Comparison of ENCODE assay signal across 9 cellular contexts in genomic region chr10:30553018-30553624, GRCh38.
DNase-seq lines count a peak whose midpoint lies in the region; ATAC-seq lines count a peak whose summit lies in the region.
"Had no signal": no experiment of that assay in that cellular context is flagged by ENCODE, and none has a peak within 500 bp of the region (broad histone marks: within the 10 kb centered on the region; RNA-seq: fewer than 3 reads in every experiment).

No MANE protein-coding gene starts in this region.

- H3K27me3 ChIP-seq in esophagus (ENCODE audit: control insufficient read depth in 1 of 2, insufficient read depth in 2 of 2, low read length in 2 of 2), result no peaks in the 10 kb centered on the region
- no peaks in the 10 kb centered on the region for H3K27me3 ChIP-seq in muscle layer of duodenum (ENCODE audit: low read depth, low read length)

- H3K36me3 ChIP-seq in esophagus (ENCODE audit: control insufficient read depth in 2 of 2, insufficient read depth in 2 of 2, low read length in 1 of 2) (no peaks in the 10 kb centered on the region), muscle layer of duodenum (ENCODE audit: control insufficient read depth in 1 of 2, insufficient read depth in 2 of 2, low read length in 2 of 2) (no peaks in the 10 kb centered on the region)

- H3K27me3 Mint-ChIP-seq in T-helper 2 cell treated with Interferon-gamma antibody and Interleukin-4, amounts not matched to agents 5 μg/mL and 100 μg/mL, for 36 hours (ENCODE audit: low read depth), result peaks cover 9% of the 10 kb centered on the region

- ATAC-seq in Right ventricle myocardium superior (ENCODE audit: poor library complexity) (peak; percentile 36), GM18519 (IDR thresholded peaks at IDR 0.05; ENCODE audit: low FRiP score, unreplicated experiment) (no peak)

- no peak overlapping the region for H3K4me3 ChIP-seq in esophagus (ENCODE audit: low read depth in 1 of 2, low read length in 2 of 2)
- peak overlapping the region in 1 of 2 donors; percentile 20 for H3K4me3 ChIP-seq in muscle layer of duodenum (ENCODE audit: low read depth in 1 of 2, low read length in 2 of 2)

- WGBS in esophagus, 2 donors, result 70 to 83% methylated on average over 7 of the region's 7 CpGs

- no peak for DNase-seq in Right ventricle myocardium superior
- no peak for DNase-seq in cardiac septum (ENCODE audit: low spot score)
- DNase-seq in T-helper 2 cell treated with Interferon-gamma antibody and Interleukin-4, amounts not matched to agents 5 μg/mL and 100 μg/mL, for 36 hours (ENCODE audit: low spot score), result no peak
- no peak for DNase-seq in kidney tubule cell (ENCODE audit: low spot score)
- DNase-seq in NCI-H226, result no peak
- DNase-seq: SK-N-SH had no signal

- no peaks in the 10 kb centered on the region for H3K9me3 Mint-ChIP-seq in T-helper 2 cell treated with Interferon-gamma antibody and Interleukin-4, amounts not matched to agents 5 μg/mL and 100 μg/mL, for 36 hours

- no peak overlapping the region for H3K4me3 Mint-ChIP-seq in T-helper 2 cell treated with Interferon-gamma antibody and Interleukin-4, amounts not matched to agents 5 μg/mL and 100 μg/mL, for 36 hours

- H3K9me3 ChIP-seq in esophagus (ENCODE audit: control insufficient read depth in 2 of 2, insufficient read depth in 1 of 2, low read depth in 1 of 2, low read length in 1 of 2) (no peaks in the 10 kb centered on the region), muscle layer of duodenum (ENCODE audit: control insufficient read depth in 1 of 2, low read length in 2 of 2) (no peaks in the 10 kb centered on the region)
- H3K9me3 ChIP-seq: SK-N-SH had no signal

- H3K4me1 ChIP-seq in esophagus (ENCODE audit: control insufficient read depth in 2 of 2, insufficient read depth in 2 of 2, low read length in 1 of 2) (peaks cover 0 to 2% of the 10 kb centered on the region in 2 donors), muscle layer of duodenum (ENCODE audit: control insufficient read depth in 1 of 2, insufficient read depth in 2 of 2, low read length in 2 of 2) (peaks cover 3 to 5% of the 10 kb centered on the region in 2 donors)

- no peaks in the 10 kb centered on the region for H3K36me3 Mint-ChIP-seq in T-helper 2 cell treated with Interferon-gamma antibody and Interleukin-4, amounts not matched to agents 5 μg/mL and 100 μg/mL, for 36 hours (ENCODE audit: low read depth)

- H3K27ac ChIP-seq in esophagus (ENCODE audit: low read depth in 2 of 2, low read length in 1 of 2) (peak overlapping the region; percentile 30 to 69), muscle layer of duodenum (ENCODE audit: low read length) (peak overlapping the region; percentile 81)

- no peak overlapping the region for H3K27ac Mint-ChIP-seq in T-helper 2 cell treated with Interferon-gamma antibody and Interleukin-4, amounts not matched to agents 5 μg/mL and 100 μg/mL, for 36 hours

- intact Hi-C loops in Right ventricle myocardium superior (cut with DNase I), result no loop called here
- intact Hi-C loops in cardiac septum (cut with DNase I), result no loop called here

- H3K4me1 Mint-ChIP-seq in T-helper 2 cell treated with Interferon-gamma antibody and Interleukin-4, amounts not matched to agents 5 μg/mL and 100 μg/mL, for 36 hours (ENCODE audit: low read depth), result peaks cover 4% of the 10 kb centered on the region
